24 cellular contexts compared by ENCODE assay signal in the genomic region with DNA sequence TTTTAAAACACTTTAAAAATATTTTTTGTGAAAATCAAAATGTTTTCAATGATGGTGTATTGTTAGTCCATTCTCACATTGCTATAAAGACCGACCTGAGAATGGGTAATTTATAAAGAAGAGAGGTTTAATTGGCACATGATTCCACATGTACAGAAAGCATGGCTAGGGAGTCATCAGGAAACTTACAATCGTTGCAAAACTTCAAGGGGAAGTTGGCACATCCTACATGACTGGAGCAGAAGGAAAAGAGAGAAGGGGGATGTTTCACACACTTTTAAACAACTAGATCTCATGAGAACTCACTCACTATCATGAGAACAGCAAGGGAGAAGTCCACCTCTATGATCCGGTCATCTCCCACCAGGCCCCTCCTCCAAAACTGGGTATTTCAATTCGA.
DNase-seq lines count a peak whose midpoint lies in the region; ATAC-seq, FAIRE-seq and TF ChIP-seq lines count a peak whose summit lies in the region.
"Had no signal": no experiment of that assay in that cellular context is flagged by ENCODE, and none has a peak within 500 bp of the region (broad histone marks: within the 10 kb centered on the region; RNA-seq: fewer than 3 reads in every experiment).

No MANE protein-coding gene starts in this region.

- intact Hi-C loops in pancreas (cut with DNase I) (no loop called here), psoas muscle (cut with DNase I) (no loop called here)

- 36 to 47% methylated on average over 4 of the region's 4 CpGs for WGBS in pancreas, 2 donors
- WGBS in psoas muscle, 3 donors = 37 to 58% (median 56%) methylated on average over 4 of the region's 4 CpGs

- ATAC-seq in pancreas (no peak), psoas muscle (no peak)
- ATAC-seq: CD8-positive, alpha-beta T cell; GM12878 had no signal

- H3K4me1 ChIP-seq in pancreas (no peaks in the 10 kb centered on the region), psoas muscle (no peaks in the 10 kb centered on the region)
- H3K4me1 ChIP-seq: HAP-1 had no signal

- FAIRE-seq in pancreas (lab: Jason Lieb, UNC) = peak; percentile 77
- FAIRE-seq: GM12878, HTR-8/SVneo had no signal

- H3K27ac ChIP-seq in pancreas (no peak overlapping the region), psoas muscle (no peak overlapping the region), coronary artery (no peak overlapping the region)
- H3K27ac ChIP-seq: HL-60 had no signal

- no peaks in the 10 kb centered on the region for H3K36me3 ChIP-seq in pancreas
- H3K36me3 ChIP-seq in psoas muscle (ENCODE audit: insufficient read depth in 1 of 2, low read depth in 1 of 2) = no peaks in the 10 kb centered on the region
- H3K36me3 ChIP-seq: BLaER1 treated with 17β-estradiol and CSF1 and Interleukin-3, amounts not matched to agents 10 nM and 100 nM; HAP-1 had no signal

- H3K9me3 ChIP-seq in pancreas (no peaks in the 10 kb centered on the region), psoas muscle (no peaks in the 10 kb centered on the region)
- H3K9me3 ChIP-seq: HAP-1 had no signal

- no peak for TF ChIP-seq CTCF in choroid plexus epithelial cell (conservative IDR thresholded peaks at IDR 0.05; ENCODE audit: low read depth, low read length)
- no peak for TF ChIP-seq CTCF in pancreas (IDR thresholded peaks at IDR 0.05)
- no peak for TF ChIP-seq CTCF in psoas muscle (IDR thresholded peaks at IDR 0.05)
- TF ChIP-seq CTCF in coronary artery (IDR thresholded peaks at IDR 0.05) = no peak

- H3K27me3 ChIP-seq in pancreas = peaks cover 0 to 4% (median 0%) of the 10 kb centered on the region in 4 donors
- H3K27me3 ChIP-seq in psoas muscle (ENCODE audit: insufficient read depth in 3 of 3, low read length in 2 of 3) = no peaks in the 10 kb centered on the region

- no peak overlapping the region for H3K4me3 ChIP-seq in choroid plexus epithelial cell (ENCODE audit: low read depth, low read length)
- no peak overlapping the region for H3K4me3 ChIP-seq in pancreas
- no peak overlapping the region for H3K4me3 ChIP-seq in psoas muscle
- no peak overlapping the region for H3K4me3 ChIP-seq in coronary artery
- H3K4me3 ChIP-seq: BLaER1 treated with 17β-estradiol and CSF1 and Interleukin-3, amounts not matched to agents 10 nM and 100 nM; GM12878; HAP-1 had no signal

- DNase-seq in Kasumi-1 (lab: John Stamatoyannopoulos, UW) (peak; percentile 1 to 23), SKM-1 (lab: John Stamatoyannopoulos, UW; ENCODE audit: unreplicated experiment) (peak; percentile 0), choroid plexus epithelial cell (ENCODE audit: low read depth) (peak; percentile 4), pancreas (no peak), NAMALWA (ENCODE audit: low spot score) (no peak), psoas muscle (no peak), coronary artery (ENCODE audit: low spot score) (no peak)
- DNase-seq: Calu3; CD8-positive, alpha-beta T cell; GF-D8; IMR-90; MM.1S; NCI-H1436; NCI-H1930; NCI-H446; NCI-H748 treated with DMSO at 0.1 percent for 48 hours; NK-92 treated with Interleukin-12 subunit alpha and Interleukin-12 subunit beta, amount 100 ng/mL, for 24 hours; OCI-M1; Right ventricle myocardium superior had no signal

Comparison
In these comparisons a context has a peak if more than half of its experiments do, and no peak if none do; other contexts are left out.
1. DNase-seq: peak in Kasumi-1 (2 of 2), SKM-1 (single experiment) and choroid plexus epithelial cell (single experiment); none in pancreas (0 of 6), NAMALWA (single experiment), psoas muscle (0 of 2) and coronary artery (single experiment).